In genomic region chr11:8061555-8062428, GRCh38 we compare ENCODE assay signal across 7 cellular contexts.
"Had no signal": no experiment of that assay in that cellular context is flagged by ENCODE, and none has a peak within 500 bp of the region (broad histone marks: within the 10 kb centered on the region; RNA-seq: fewer than 3 reads in every experiment).

No MANE protein-coding gene starts in this region.

- H3K36me3 Mint-ChIP-seq: naive thymus-derived CD4-positive, alpha-beta T cell had no signal

- H3K27me3 ChIP-seq: transverse colon had no signal

- H3K9me3 Mint-ChIP-seq: activated CD4-positive, alpha-beta T cell treated with anti-CD3 and anti-CD28 coated beads, Interleukin-2, amount 10 ng/mL, durations not matched to agents 7 days and 5 days; naive thymus-derived CD4-positive, alpha-beta T cell had no signal

- H3K4me3 ChIP-seq: transverse colon had no signal

- H3K9me3 ChIP-seq: transverse colon had no signal

- H3K27me3 Mint-ChIP-seq: activated CD4-positive, alpha-beta T cell treated with anti-CD3 and anti-CD28 coated beads, Interleukin-2, amount 10 ng/mL, durations not matched to agents 7 days and 5 days had no signal

- ATAC-seq: naive thymus-derived CD4-positive, alpha-beta T cell had no signal

- H3K4me3 Mint-ChIP-seq: activated CD4-positive, alpha-beta T cell treated with anti-CD3 and anti-CD28 coated beads, Interleukin-2, amount 10 ng/mL, durations not matched to agents 7 days and 5 days; naive thymus-derived CD4-positive, alpha-beta T cell had no signal

- DNase-seq: activated CD4-positive, alpha-beta T cell treated with anti-CD3 and anti-CD28 coated beads, Interleukin-2, amount 10 ng/mL, durations not matched to agents 7 days and 5 days; activated CD4-positive, CD25-positive, alpha-beta regulatory T cell; activated naive CD4-positive, alpha-beta T cell; activated T-cell treated with anti-CD3 and anti-CD28 coated beads, Interleukin-2, amount 50 U/mL, for 48 hours; hippocampal formation; transverse colon had no signal

- H3K36me3 ChIP-seq: transverse colon had no signal

- H3K27ac Mint-ChIP-seq: activated CD4-positive, alpha-beta T cell treated with anti-CD3 and anti-CD28 coated beads, Interleukin-2, amount 10 ng/mL, durations not matched to agents 7 days and 5 days; naive thymus-derived CD4-positive, alpha-beta T cell had no signal
